Comparison of ENCODE assay signal across 8 cellular contexts in the genomic region with DNA sequence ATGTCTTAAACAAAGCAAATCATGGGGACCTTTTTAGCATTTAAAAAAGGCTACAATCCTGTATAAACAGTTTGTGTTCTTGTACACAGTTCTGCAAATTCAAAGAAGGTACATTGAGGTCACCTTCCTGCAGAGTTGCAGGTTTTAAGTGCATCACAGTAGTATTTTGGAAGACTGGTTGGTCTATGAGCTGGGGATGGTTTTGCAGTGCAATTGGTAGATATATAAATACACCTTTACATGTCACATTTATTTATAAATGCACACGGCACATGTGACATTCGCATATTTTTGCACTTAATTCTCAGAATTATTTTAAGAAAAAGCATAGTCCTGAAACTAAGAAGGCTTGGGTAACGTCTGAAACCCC. TPM values are rescaled to one million over a fixed set of nuclear protein-coding genes. Genes with fewer than 3 reads are reported as not detected.
DNase-seq lines count a peak whose midpoint lies in the region; ATAC-seq, FAIRE-seq and TF ChIP-seq lines count a peak whose summit lies in the region.

No MANE protein-coding gene starts in this region.

- no peak for ATAC-seq in stimulated activated naive CD8-positive, alpha-beta T cell treated with anti-CD3 and anti-CD28 coated beads, Interleukin-15, Interleukin-2, amounts not matched to agents 100 U/mL and 50 U/mL, for 24 hours
- ATAC-seq in GM12878 (no peak), left colon (no peak), HG02852 (IDR thresholded peaks at IDR 0.05; ENCODE audit: unreplicated experiment) (no peak)

- H3K36me3 Mint-ChIP-seq in stimulated activated naive CD8-positive, alpha-beta T cell treated with anti-CD3 and anti-CD28 coated beads, Interleukin-15, Interleukin-2, amounts not matched to agents 100 ng/mL and 50 ng/mL, for 24 hours (ENCODE audit: low read depth) = peaks cover 17% of the 10 kb centered on the region

- no peaks in the 10 kb centered on the region for H3K27me3 ChIP-seq in GM12878 (replicated peaks in 1 of 2; ENCODE audit: control insufficient read depth in 2 of 2, insufficient read depth in 2 of 2, low read length in 1 of 2)
- no peaks in the 10 kb centered on the region for H3K27me3 ChIP-seq in muscle layer of duodenum (ENCODE audit: low read depth, low read length)

- FAIRE-seq in GM12878 (lab: Jason Lieb, UNC) = no peak

- H3K79me2 ChIP-seq in GM12878 (ENCODE audit: control insufficient read depth, insufficient read depth, low read length) = peaks cover 44% of the 10 kb centered on the region

- H3K4me1 ChIP-seq in GM12878 (ENCODE audit: control insufficient read depth, insufficient read depth, low read length) (peaks cover 28% of the 10 kb centered on the region), muscle layer of duodenum (ENCODE audit: control insufficient read depth in 1 of 2, insufficient read depth in 2 of 2, low read length in 2 of 2) (peaks cover 10 to 32% of the 10 kb centered on the region in 2 donors)

- RAD21 ChIA-PET in GM12878 (lab: Charles Lee; ENCODE audit: unreplicated experiment) = interaction anchor here (0.7 to 4.2 kb wide), 22 partner anchors 9 to 803 kb away, joined by 3 to 31 read pairs (median 5); no protein-coding TSS in a partner anchor

- H3K4me3 ChIP-seq in GM12878 (peak overlapping the region; percentile 98; the same call in 1 of the 2 replicates), muscle layer of duodenum (ENCODE audit: low read depth in 1 of 2, low read length in 2 of 2) (peak overlapping the region; percentile 95)

- H3K9me3 ChIP-seq in GM12878 (replicated peaks; ENCODE audit: control insufficient read depth, insufficient read depth, low read length) = no peaks in the 10 kb centered on the region; the same call in 2 of the 3 replicates
- no peaks in the 10 kb centered on the region for H3K9me3 ChIP-seq in muscle layer of duodenum (ENCODE audit: control insufficient read depth in 1 of 2, low read length in 2 of 2)

- peaks cover 3% of the 10 kb centered on the region for H3K9me3 Mint-ChIP-seq in stimulated activated naive CD8-positive, alpha-beta T cell treated with anti-CD3 and anti-CD28 coated beads, Interleukin-15, Interleukin-2, amounts not matched to agents 100 ng/mL and 50 ng/mL, for 24 hours

- H3K4me1 Mint-ChIP-seq in stimulated activated naive CD8-positive, alpha-beta T cell treated with anti-CD3 and anti-CD28 coated beads, Interleukin-15, Interleukin-2, amounts not matched to agents 100 ng/mL and 50 ng/mL, for 24 hours (ENCODE audit: low read depth) = peaks cover 38% of the 10 kb centered on the region

- SMC1A ChIA-PET in GM12878 (lab: Charles Lee; ENCODE audit: uncharacterized antibody, unreplicated experiment) = interaction anchor here (0.9 to 4.3 kb wide), 16 partner anchors 9 to 105 kb away, joined by 3 to 28 read pairs (median 8); no protein-coding TSS in a partner anchor

- no peak for DNase-seq in stimulated activated naive CD8-positive, alpha-beta T cell treated with anti-CD3 and anti-CD28 coated beads, Interleukin-15, Interleukin-2, amounts not matched to agents 100 U/mL and 50 U/mL, for 24 hours
- DNase-seq in GM12878 (ENCODE audit: low read depth, low spot score) (no peak), left colon (no peak), cerebellar nuclear complex (lab: John Stamatoyannopoulos, UW) (no peak)
- DNase-seq in stimulated activated CD4-positive, alpha-beta T cell treated with anti-CD3 and anti-CD28 coated beads, Interleukin-2, amount 100 ng/mL, for 48 hours = no peak

- H3K27me3 Mint-ChIP-seq in stimulated activated naive CD8-positive, alpha-beta T cell treated with anti-CD3 and anti-CD28 coated beads, Interleukin-15, Interleukin-2, amounts not matched to agents 100 ng/mL and 50 ng/mL, for 24 hours = no peaks in the 10 kb centered on the region

- no peak for TF ChIP-seq RAD21 in GM12878 (IDR thresholded peaks at IDR 0.05; ENCODE audit: insufficient read depth, low read depth, low read length)

- H3K27ac ChIP-seq in GM12878 (ENCODE audit: control insufficient read depth, insufficient read depth) = peak overlapping the region; percentile 21
- peak overlapping the region; percentile 20 for H3K27ac ChIP-seq in muscle layer of duodenum (ENCODE audit: low read length)

- H4K20me1 ChIP-seq in GM12878 (ENCODE audit: control insufficient read depth, insufficient read depth) = no peaks in the 10 kb centered on the region; the same call in 1 of the 2 replicates

- POLR2A ChIA-PET in GM12878 (lab: Charles Lee) = interaction anchor here (0.6 to 4.2 kb wide), 13 partner anchors 9 to 283 kb away, joined by 3 to 32 read pairs (median 4); no protein-coding TSS in a partner anchor

- in situ Hi-C loops in GM12878 (cut with MboI) = loop anchor here (10.0 kb wide), 1 partner anchor 85 kb away; no protein-coding TSS in a partner anchor

- CTCF ChIA-PET in GM12878 (lab: Yijun Ruan, JAX) = interaction anchor here (0.6 to 2.4 kb wide), 15 partner anchors 8 to 113 kb away, joined by 3 to 10 read pairs (median 4); no protein-coding TSS in a partner anchor

- H3K9ac ChIP-seq in GM12878 (ENCODE audit: control insufficient read depth, insufficient read depth, low read length) = peak overlapping the region; percentile 18

- H2AFZ ChIP-seq in GM12878 (ENCODE audit: control insufficient read depth, low read depth, low read length) = peak overlapping the region; percentile 15

- peak overlapping the region; percentile 61 for H3K4me2 ChIP-seq in GM12878 (ENCODE audit: control insufficient read depth, insufficient read depth)

- TSS peak; percentile 82 for BruUV-seq in GM12878 (replicated peaks; lab: Mats Ljungman, UMichigan)

- H3K4me3 Mint-ChIP-seq in stimulated activated naive CD8-positive, alpha-beta T cell treated with anti-CD3 and anti-CD28 coated beads, Interleukin-15, Interleukin-2, amounts not matched to agents 100 ng/mL and 50 ng/mL, for 24 hours = peak overlapping the region; percentile 99

- 10% methylated on average over 3 of the region's 3 CpGs for WGBS in GM12878 (ENCODE audit: insufficient coverage, insufficient replicate concordance, low lambda C conversion rate, missing lambda C conversion rate)

- intact Hi-C loops in GM12878 (cut with micrococcal nuclease; ENCODE audit: unreplicated experiment) = loop anchor here (2.0 to 10.0 kb wide), 3 partner anchors 47 to 335 kb away; a partner anchor contains a TSS
- intact Hi-C loops in left colon (cut with DNase I, micrococcal nuclease) = loop anchor here in 1 of 2 donors (5.0 to 10.0 kb wide), 2 partner anchors 85 to 92 kb away; no protein-coding TSS in a partner anchor

- no peak for TF ChIP-seq CTCF in GM12878 (IDR thresholded peaks at IDR 0.05 in 2 of 3, conservative IDR thresholded peaks at IDR 0.05 in 1 of 3; ENCODE audit: control insufficient read depth in 2 of 3, extremely low read depth in 1 of 3, insufficient read depth in 1 of 3, low read depth in 3 of 3, low read length in 3 of 3)

- TF ChIP-seq POLR2A in GM12878 (IDR thresholded peaks at IDR 0.05; ENCODE audit: low read depth, low read length) = no peak

- peak overlapping the region; percentile 98 for H3K27ac Mint-ChIP-seq in stimulated activated naive CD8-positive, alpha-beta T cell treated with anti-CD3 and anti-CD28 coated beads, Interleukin-15, Interleukin-2, amounts not matched to agents 100 ng/mL and 50 ng/mL, for 24 hours

- H3K36me3 ChIP-seq in GM12878 (ENCODE audit: control insufficient read depth in 2 of 2, insufficient read depth in 2 of 2, low read length in 1 of 2) (peaks cover 0 to 6% of the 10 kb centered on the region in 2 experiments; a peak in 2 of 4 replicates), muscle layer of duodenum (ENCODE audit: control insufficient read depth in 1 of 2, insufficient read depth in 2 of 2, low read length in 2 of 2) (peaks cover 4 to 9% of the 10 kb centered on the region in 2 donors)

- no peak for TF ChIP-seq EP300 in GM12878 (IDR thresholded peaks at IDR 0.05; ENCODE audit: borderline replicate concordance in 1 of 2, control insufficient read depth in 1 of 2, low read depth in 2 of 2, low read length in 2 of 2)

TF ChIP-seq in GM12878, 131 proteins besides CTCF, POLR2A, EP300 and RAD21:
- TF ChIP-seq, protein P1, sequence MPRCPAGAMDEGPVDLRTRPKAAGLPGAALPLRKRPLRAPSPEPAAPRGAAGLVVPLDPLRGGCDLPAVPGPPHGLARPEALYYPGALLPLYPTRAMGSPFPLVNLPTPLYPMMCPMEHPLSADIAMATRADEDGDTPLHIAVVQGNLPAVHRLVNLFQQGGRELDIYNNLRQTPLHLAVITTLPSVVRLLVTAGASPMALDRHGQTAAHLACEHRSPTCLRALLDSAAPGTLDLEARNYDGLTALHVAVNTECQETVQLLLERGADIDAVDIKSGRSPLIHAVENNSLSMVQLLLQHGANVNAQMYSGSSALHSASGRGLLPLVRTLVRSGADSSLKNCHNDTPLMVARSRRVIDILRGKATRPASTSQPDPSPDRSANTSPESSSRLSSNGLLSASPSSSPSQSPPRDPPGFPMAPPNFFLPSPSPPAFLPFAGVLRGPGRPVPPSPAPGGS (IDR thresholded peaks at IDR 0.05; ENCODE audit: borderline replicate concordance, insufficient read depth, low read depth, low read length, poor library complexity, severe bottlenecking) = no peak
- peak; percentile 33 for TF ChIP-seq MEF2B (IDR thresholded peaks at IDR 0.05; ENCODE audit: partially characterized antibody, poor library complexity, severe bottlenecking)

RNA-seq across cellular contexts. Expression of a gene that starts 0.6 kb away (rescaled TPM):
- 128 and 140 TPM in 2 replicates for total RNA-seq in GM12878 (2013; cell fraction: nucleolus; rRNA removed)
- total RNA-seq in GM12878 (2014; rRNA removed) = 16.5 and 17.5 TPM in 2 replicates
- 14.2 and 14.6 TPM in 2 replicates for total RNA-seq in GM12878 (2014; rRNA removed; fragmentation: Illumina TruSeq; extraction: Trizol)
- 34.4 and 38.7 TPM in 2 replicates for total RNA-seq in GM12878 (2021)
- polyA plus RNA-seq in GM12878 (2011; ENCODE audit: low read depth) = 4.5 TPM
- polyA plus RNA-seq in GM12878 (2011; rRNA removed) = 8.8 and 11.6 TPM in 2 replicates
- 12.4 and 12.8 TPM in 2 replicates for polyA plus RNA-seq in GM12878 (2011; cell fraction: cytosol; rRNA removed)
- polyA plus RNA-seq in GM12878 (2011; cell fraction: nucleus; rRNA removed) = 20.1 and 27.3 TPM in 2 replicates
- 10.6 and 14.4 TPM in 2 replicates for polyA plus RNA-seq in GM12878 (2012)
- polyA plus RNA-seq in GM12878 (2014; fragmentation: Illumina TruSeq; extraction: Trizol) = 8.8 and 14.7 TPM in 2 replicates
- polyA plus RNA-seq in GM12878 (2014; fragmentation: Nextera tagmentation; extraction: Ambion mirVana) = 1 to 10 TPM; 1.3 TPM
- polyA plus RNA-seq in GM12878 (2014; rRNA removed) = 20.3 and 20.9 TPM in 2 replicates
- 1 to 10 TPM; 2.2 to 5.2 TPM for polyA plus RNA-seq in GM12878 (2016; fragmentation: Nextera tagmentation; extraction: Ambion mirVana)
- 18.1 and 33.2 TPM in 2 replicates for polyA minus RNA-seq in GM12878 (2011; rRNA and poly(A)+ RNA removed)
- polyA minus RNA-seq in GM12878 (2011; cell fraction: cytosol; rRNA and poly(A)+ RNA removed) = 11.4 and 12.6 TPM in 2 replicates
- 28.3 and 47.7 TPM in 2 replicates for polyA minus RNA-seq in GM12878 (2011; cell fraction: nucleus; rRNA and poly(A)+ RNA removed)
- total RNA-seq in left colon = 10 to 100 TPM in 1 of 2 donors, 1 to 10 TPM in 1; 9.7 to 20.9 TPM
